Comparison of ENCODE assay signal across 8 cellular contexts in the genomic region with DNA sequence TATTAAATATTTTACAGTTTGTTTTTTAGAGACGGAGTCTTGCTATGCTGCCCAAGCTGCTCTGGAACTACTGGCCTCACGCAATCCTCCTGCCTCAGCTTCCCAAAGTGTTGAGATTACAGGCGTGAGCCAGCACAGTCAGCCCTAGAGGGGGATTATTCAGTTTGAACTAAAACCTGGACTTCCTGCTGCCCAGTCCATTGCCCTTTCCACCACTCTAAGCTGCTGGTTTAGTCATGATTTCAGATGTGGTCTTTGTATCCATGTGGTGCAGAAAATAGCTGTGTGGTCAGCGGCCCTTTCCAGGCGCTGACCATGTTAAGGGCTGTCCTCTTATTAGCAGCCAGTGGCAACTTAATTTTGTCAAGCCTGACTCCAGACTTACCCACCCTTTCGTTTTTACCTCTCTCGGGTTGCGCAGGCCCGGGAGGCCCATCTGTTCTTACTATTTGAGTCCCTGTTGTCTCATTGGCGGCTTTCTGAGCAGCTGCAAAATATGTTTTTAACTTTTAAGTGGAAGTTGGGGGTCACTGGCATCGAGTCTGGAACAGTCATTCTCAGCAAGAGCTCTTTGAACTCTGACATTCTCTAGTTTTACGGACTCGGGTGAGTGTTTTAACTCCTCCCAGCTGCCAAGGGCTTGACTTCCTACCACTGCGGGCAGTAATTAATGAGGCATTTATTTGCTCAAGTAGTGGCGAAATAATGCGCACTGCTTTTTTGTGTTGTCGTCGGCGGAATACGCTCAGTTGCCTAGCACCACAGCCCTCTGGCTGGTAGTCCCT. TPM values are rescaled to one million over a fixed set of nuclear protein-coding genes. Genes with fewer than 3 reads are reported as not detected.
A peak's percentile ranks its signal among the peaks of the same experiment; 100 is the strongest.
DNase-seq lines count a peak whose midpoint lies in the region; ATAC-seq, FAIRE-seq and TF ChIP-seq lines count a peak whose summit lies in the region.

No MANE protein-coding gene starts in this region.

- in situ Hi-C loops in K562 (cut with MboI), result no loop called here

- H4K20me1 ChIP-seq in SU-DHL-6 (ENCODE audit: low read depth, low read length), result peaks cover 18% of the 10 kb centered on the region; the same call in 1 of the 2 replicates
- H4K20me1 ChIP-seq in K562 (replicated peaks; ENCODE audit: control insufficient read depth, insufficient read depth, low read length), result peaks cover 16% of the 10 kb centered on the region

- no peak for FAIRE-seq in K562 (lab: Jason Lieb, UNC)

- H3K4me1 ChIP-seq in HUES6 (ENCODE audit: control insufficient read depth, insufficient read depth, low read length) (no peaks in the 10 kb centered on the region), K562 (replicated peaks in 1 of 2; ENCODE audit: control insufficient read depth in 2 of 2, insufficient read depth in 2 of 2, low read length in 2 of 2) (peaks cover 13 to 14% of the 10 kb centered on the region in 2 experiments; a peak in 4 of 5 replicates), spleen (peaks cover 3 to 67% (median 31%) of the 10 kb centered on the region in 6 donors)

- TF ChIP-seq RAD21 in K562 (CRISPR knock-in tag; conservative IDR thresholded peaks at IDR 0.05 in 1 of 2, IDR thresholded peaks at IDR 0.05 in 1 of 2), result no peak

- WGBS in K562 (ENCODE audit: insufficient coverage, low coverage, missing lambda C conversion rate), result 82% methylated on average over 16 of the region's 20 CpGs
- 1 to 57% (median 15%) methylated on average over 11 to 20 of the region's 20 CpGs for WGBS in spleen, 5 donors

- H3K36me3 Mint-ChIP-seq in immature natural killer cell, result no peaks in the 10 kb centered on the region

- peaks cover 5 to 21% (median 19%) of the 10 kb centered on the region in 3 donors for H3K27me3 Mint-ChIP-seq in immature natural killer cell (ENCODE audit: low read depth in 3 of 3)

- H3K4me2 ChIP-seq in SU-DHL-6 (ENCODE audit: low read depth, low read length, poor library complexity, severe bottlenecking) (peak overlapping the region; percentile 70), K562 (ENCODE audit: insufficient read depth, low read length) (peak overlapping the region; percentile 80)

- peak overlapping the region; percentile 94 to 99 (median 98) for H3K27ac Mint-ChIP-seq in immature natural killer cell

- CTCF ChIA-PET in K562 (lab: Yijun Ruan, JAX; ENCODE audit: low intra/inter-chr PET ratio), result no interaction called here

- H3K36me3 ChIP-seq in HUES6 (ENCODE audit: control insufficient read depth, insufficient read depth, low read length), result no peaks in the 10 kb centered on the region
- no peaks in the 10 kb centered on the region for H3K36me3 ChIP-seq in SU-DHL-6 (ENCODE audit: low read length)
- H3K36me3 ChIP-seq in K562 (ENCODE audit: control insufficient read depth, insufficient read depth, low read length), result peaks cover 23% of the 10 kb centered on the region
- no peaks in the 10 kb centered on the region for H3K36me3 ChIP-seq in spleen

- H3K9me3 Mint-ChIP-seq in immature natural killer cell, result no peaks in the 10 kb centered on the region

- H3K4me3 ChIP-seq in HUES6 (ENCODE audit: low read depth, low read length) (peak overlapping the region; percentile 83), SU-DHL-6 (ENCODE audit: insufficient read depth, low read length, poor library complexity, severe bottlenecking) (peak overlapping the region; percentile 96), K562 (peak overlapping the region; percentile 98), spleen (peak overlapping the region; percentile 20 to 85 (median 61))

- intact Hi-C loops in K562 (cut with micrococcal nuclease) (no loop called here), spleen (cut with DNase I; ENCODE audit: low total_unique reads) (no loop called here)

- H2AFZ ChIP-seq in SU-DHL-6 (ENCODE audit: low read depth, low read length, severe bottlenecking), result peak overlapping the region; percentile 73
- H2AFZ ChIP-seq in K562 (ENCODE audit: low read depth, low read length), result peak overlapping the region; percentile 91

- H3K9me3 ChIP-seq in HUES6 (ENCODE audit: control insufficient read depth, insufficient read depth, low read depth, low read length) (no peaks in the 10 kb centered on the region; the same call in 1 of the 2 replicates), SU-DHL-6 (ENCODE audit: insufficient read depth, low read length) (no peaks in the 10 kb centered on the region), K562 (replicated peaks; ENCODE audit: control insufficient read depth, insufficient read depth, low read depth, low read length) (no peaks in the 10 kb centered on the region), spleen (no peaks in the 10 kb centered on the region)

- TF ChIP-seq POLR2A in K562 (conservative IDR thresholded peaks at IDR 0.05), result no peak
- TF ChIP-seq POLR2A in spleen (IDR thresholded peaks at IDR 0.05), result no peak

- H3K9me1 ChIP-seq in K562 (ENCODE audit: control insufficient read depth, insufficient read depth, low read length), result no peaks in the 10 kb centered on the region

- H3K9ac ChIP-seq in HUES6 (ENCODE audit: low read length) (peak overlapping the region; percentile 58), SU-DHL-6 (ENCODE audit: low read length) (peak overlapping the region; percentile 93), K562 (ENCODE audit: insufficient read depth in 1 of 2, low read depth in 2 of 2, low read length in 2 of 2) (peak overlapping the region; percentile 77 to 92)

- no peaks in the 10 kb centered on the region for H3K27me3 ChIP-seq in HUES6 (ENCODE audit: control insufficient read depth, insufficient read depth, low read length)
- no peaks in the 10 kb centered on the region for H3K27me3 ChIP-seq in SU-DHL-6 (ENCODE audit: low read length)
- H3K27me3 ChIP-seq in K562 (ENCODE audit: control insufficient read depth in 2 of 2, insufficient read depth in 2 of 2, low read length in 2 of 2), result no peaks in the 10 kb centered on the region
- no peaks in the 10 kb centered on the region for H3K27me3 ChIP-seq in spleen (replicated peaks in 1 of 7)

- H3K9me2 ChIP-seq in SU-DHL-6 (replicated peaks; ENCODE audit: insufficient read depth, low read length), result no peaks in the 10 kb centered on the region

- POLR2A ChIA-PET in K562 (lab: Yijun Ruan, JAX), result interaction anchor here (0.7 to 1.7 kb wide), 2 partner anchors 10 to 1438 kb away, joined by 3 to 8 read pairs; no protein-coding TSS in a partner anchor

- TF ChIP-seq CTCF in SU-DHL-6 (IDR thresholded peaks at IDR 0.05; ENCODE audit: insufficient read depth, low read length, poor library complexity, severe bottlenecking) (no peak), K562 (IDR thresholded peaks at IDR 0.05 in 2 of 3, conservative IDR thresholded peaks at IDR 0.05 in 1 of 3; ENCODE audit: insufficient read depth in 2 of 3, low read depth in 1 of 3, low read length in 3 of 3) (no peak), spleen (IDR thresholded peaks at IDR 0.05 in 8 of 11, conservative IDR thresholded peaks at IDR 0.05 in 3 of 11) (no peak)

- ATAC-seq in GM21423 (IDR thresholded peaks at IDR 0.05; ENCODE audit: unreplicated experiment), result peak; percentile 26
- no peak for ATAC-seq in K562

- peak overlapping the region; percentile 74 to 88 (median 82) for H3K4me3 Mint-ChIP-seq in immature natural killer cell

- H3F3A ChIP-seq in SU-DHL-6 (ENCODE audit: insufficient read depth), result peaks cover 11% of the 10 kb centered on the region

- peaks cover 42% of the 10 kb centered on the region for H3K79me2 ChIP-seq in SU-DHL-6 (ENCODE audit: insufficient read depth, low read length)
- peaks cover 49% of the 10 kb centered on the region for H3K79me2 ChIP-seq in K562 (ENCODE audit: control insufficient read depth, insufficient read depth, low read length)

- H3K27ac ChIP-seq in HUES6 (ENCODE audit: low read depth, low read length), result peak overlapping the region; percentile 57; the same call in 1 of the 2 replicates
- peak overlapping the region; percentile 91 for H3K27ac ChIP-seq in SU-DHL-6 (ENCODE audit: low read depth, low read length)
- peak overlapping the region; percentile 95 for H3K27ac ChIP-seq in K562 (ENCODE audit: extremely low read depth, low read depth, low read length)
- H3K27ac ChIP-seq in spleen, result peak overlapping the region; percentile 90 to 93 (median 92)

- BruUV-seq in K562 (replicated peaks; lab: Mats Ljungman, UMichigan), result TSS peak; percentile 94

- H3K4me1 Mint-ChIP-seq in immature natural killer cell, result peaks cover 67 to 77% of the 10 kb centered on the region in 2 donors

- TF ChIP-seq EP300 in K562 (IDR thresholded peaks at IDR 0.05; ENCODE audit: low read length), result no peak

- DNase-seq in DMS153 (lab: John Stamatoyannopoulos, UW) (peak; percentile 88), K562 (ENCODE audit: extremely low read depth in 1 of 4, low spot score in 3 of 4) (no peak), immature natural killer cell (no peak), spleen (no peak), cortex of kidney (lab: John Stamatoyannopoulos, UW) (no peak)

RNA-seq across cellular contexts. Expression of a gene that starts 0.8 kb away (rescaled TPM):
- total RNA-seq in K562 (2011; cell fraction: chromatin; rRNA removed; ENCODE audit: low replicate concordance), result 10.1 and 26.8 TPM in 2 replicates
- total RNA-seq in K562 (2011; cell fraction: nucleolus; rRNA removed), result 10.8 and 13.7 TPM in 2 replicates
- total RNA-seq in K562 (2011; cell fraction: nucleoplasm; rRNA removed), result 31.3 and 64.0 TPM in 2 replicates
- total RNA-seq in K562 (2014; rRNA removed) (47.5 and 53.5 TPM in 2 replicates), K562 (2014; rRNA removed; fragmentation: Illumina TruSeq; extraction: Trizol) (101 and 109 TPM in 2 replicates), K562 (2015; rRNA removed; fragmentation: Illumina TruSeq; extraction: Trizol) (87.1 and 96.7 TPM in 2 replicates), K562 (2021) (64.8 and 66.1 TPM in 2 replicates), spleen (10 to 100 TPM; 21.0 to 31.3 (median 26.7) TPM)
- polyA plus RNA-seq in K562 (2011; rRNA removed) (47.3 and 47.6 TPM in 2 replicates), K562 (2014; fragmentation: Illumina TruSeq; extraction: Trizol) (25.5 and 32.5 TPM in 2 replicates), K562 (2014; fragmentation: Nextera tagmentation; extraction: Ambion mirVana) (10 to 100 TPM; 17.5 to 27.8 TPM), K562 (2014; rRNA removed) (35.1 and 45.2 TPM in 2 replicates), immature natural killer cell (10 to 100 TPM; 24.6 to 44.7 (median 31.3) TPM), spleen (10 to 100 TPM in 2 of 3 donors, 1 to 10 TPM in 1; 9.2 to 11.6 (median 11.3) TPM)
- 18.9 and 29.1 TPM in 2 replicates for polyA plus RNA-seq in K562 (2011; cell fraction: cytosol; rRNA removed)
- polyA plus RNA-seq in K562 (2011; cell fraction: nucleus; rRNA removed), result 8.0 and 11.8 TPM in 2 replicates
- polyA plus RNA-seq in K562 (2012), result 16.2 and 17.2 TPM in 2 replicates
- polyA minus RNA-seq in K562 (2011; rRNA and poly(A)+ RNA removed), result 64.2 and 75.1 TPM in 2 replicates
- 43.0 and 50.1 TPM in 2 replicates for polyA minus RNA-seq in K562 (2011; cell fraction: cytosol; rRNA and poly(A)+ RNA removed)
- 5.8 and 9.7 TPM in 2 replicates for polyA minus RNA-seq in K562 (2011; cell fraction: nucleus; rRNA and poly(A)+ RNA removed)
